In genomic region chr4:40417941-40418340, GRCh38 we compare ENCODE assay signal across 18 cellular contexts.
DNase-seq lines count a peak whose midpoint lies in the region; ATAC-seq, FAIRE-seq and TF ChIP-seq lines count a peak whose summit lies in the region.
"Had no signal": no experiment of that assay in that cellular context is flagged by ENCODE, and none has a peak within 500 bp of the region (broad histone marks: within the 10 kb centered on the region; RNA-seq: fewer than 3 reads in every experiment).

No MANE protein-coding gene starts in this region.

- no peak for TF ChIP-seq CTCF in right lobe of liver (IDR thresholded peaks at IDR 0.05)
- TF ChIP-seq CTCF in type B pancreatic cell (conservative IDR thresholded peaks at IDR 0.05) = no peak
- TF ChIP-seq CTCF in right atrium auricular region (IDR thresholded peaks at IDR 0.05) = no peak

- H3K4me3 Mint-ChIP-seq in type B pancreatic cell = no peak overlapping the region
- H3K4me3 Mint-ChIP-seq: CD14-positive monocyte had no signal

- H3K27ac ChIP-seq in right lobe of liver = peak overlapping the region; percentile 43 to 85 (median 61)
- no peak overlapping the region for H3K27ac ChIP-seq in right atrium auricular region

- H3K36me3 Mint-ChIP-seq in type B pancreatic cell = peaks cover 22% of the 10 kb centered on the region

- intact Hi-C loops in right lobe of liver (cut with DNase I) = no loop called here

- H3K4me3 ChIP-seq in endocrine pancreas (ENCODE audit: control insufficient read depth, insufficient read depth, low read length) (peak overlapping the region; percentile 4), right lobe of liver (peak overlapping the region in 1 of 3 donors; percentile 9), right atrium auricular region (no peak overlapping the region)
- H3K4me3 ChIP-seq: GM12878 had no signal

- WGBS in right lobe of liver (ENCODE audit: insufficient coverage, low coverage, low lambda C conversion rate, missing lambda C conversion rate) = 33% methylated on average over 5 of the region's 5 CpGs

- peaks cover 7% of the 10 kb centered on the region for H3K4me1 ChIP-seq in endocrine pancreas (ENCODE audit: control insufficient read depth, insufficient read depth, low read length)
- peaks cover 0 to 59% (median 18%) of the 10 kb centered on the region in 4 donors for H3K4me1 ChIP-seq in right lobe of liver
- no peaks in the 10 kb centered on the region for H3K4me1 ChIP-seq in right atrium auricular region

- no peak for TF ChIP-seq POLR2A in right lobe of liver (IDR thresholded peaks at IDR 0.05)

- H3K4me1 Mint-ChIP-seq in type B pancreatic cell (ENCODE audit: unreplicated experiment) = peaks cover 4% of the 10 kb centered on the region
- H3K4me1 Mint-ChIP-seq: CD14-positive monocyte had no signal

- peaks cover 10% of the 10 kb centered on the region for H3K9me3 Mint-ChIP-seq in type B pancreatic cell

- H3K36me3 ChIP-seq in endocrine pancreas (ENCODE audit: control insufficient read depth, insufficient read depth, low read length) (no peaks in the 10 kb centered on the region), right lobe of liver (peaks cover 0 to 9% (median 2%) of the 10 kb centered on the region in 4 donors), right atrium auricular region (no peaks in the 10 kb centered on the region)

- FAIRE-seq in GM19239 (lab: Jason Lieb, UNC) = peak; percentile 54
- FAIRE-seq: GM12878 had no signal

- H3K9me3 ChIP-seq in endocrine pancreas (ENCODE audit: control insufficient read depth, low read length) (no peaks in the 10 kb centered on the region), right lobe of liver (no peaks in the 10 kb centered on the region), right atrium auricular region (no peaks in the 10 kb centered on the region)

- no peaks in the 10 kb centered on the region for H3K27me3 Mint-ChIP-seq in type B pancreatic cell

- peak; percentile 14 to 45 (median 44) for ATAC-seq in right lobe of liver
- ATAC-seq in HG03097 (IDR thresholded peaks at IDR 0.05; ENCODE audit: low FRiP score, unreplicated experiment) = no peak

- no peak for DNase-seq in GM19239 (ENCODE audit: insufficient read length, low spot score)
- DNase-seq in right lobe of liver = no peak
- no peak for DNase-seq in type B pancreatic cell (ENCODE audit: extremely low spot score, unreplicated experiment)
- no peak for DNase-seq in right atrium auricular region (ENCODE audit: low spot score)
- DNase-seq in NCI-H1092 treated with DMSO at 0.1 percent for 48 hours (lab: John Stamatoyannopoulos, UW) = no peak
- DNase-seq: AML-193; GOT3; NCI-H1417; NCI-H187; NCI-H2107; NCI-H510A; NCI-H748 treated with DMSO at 0.1 percent for 48 hours; NK-92 treated with Interleukin-12 subunit alpha and Interleukin-12 subunit beta, amount 100 ng/mL, for 24 hours; Right ventricle myocardium superior had no signal

- H3K27ac Mint-ChIP-seq in type B pancreatic cell = peak overlapping the region; percentile 77
- H3K27ac Mint-ChIP-seq: CD14-positive monocyte had no signal

- H3K9ac ChIP-seq in endocrine pancreas (ENCODE audit: control insufficient read depth, insufficient read depth, low read length) = no peak overlapping the region

- H3K27me3 ChIP-seq in endocrine pancreas (ENCODE audit: control insufficient read depth, insufficient read depth, low read length) (no peaks in the 10 kb centered on the region), right lobe of liver (no peaks in the 10 kb centered on the region), right atrium auricular region (no peaks in the 10 kb centered on the region)

Comparison
In these comparisons a context has a peak if more than half of its experiments do, and no peak if none do; other contexts are left out.
1. H3K27ac ChIP-seq: peak in right lobe of liver (3 of 3); none in right atrium auricular region (0 of 2).